Comparison of ENCODE assay signal across 31 cellular contexts in genomic region chr9:80320480-80320879, GRCh38.
DNase-seq lines count a peak whose midpoint lies in the region; ATAC-seq, FAIRE-seq and TF ChIP-seq lines count a peak whose summit lies in the region.
"Had no signal": no experiment of that assay in that cellular context is flagged by ENCODE, and none has a peak within 500 bp of the region (broad histone marks: within the 10 kb centered on the region; RNA-seq: fewer than 3 reads in every experiment).

No MANE protein-coding gene starts in this region.

- no peak for ATAC-seq in HepG2
- no peak for ATAC-seq in right lobe of liver
- ATAC-seq: GM12878, sciatic nerve had no signal

- intact Hi-C loops in HepG2 (cut with micrococcal nuclease; ENCODE audit: unreplicated experiment) = no loop called here
- intact Hi-C loops in right lobe of liver (cut with DNase I) = no loop called here

- TF ChIP-seq CTCF in HepG2 (CRISPR knock-in tag; IDR thresholded peaks at IDR 0.05) (no peak), right lobe of liver (IDR thresholded peaks at IDR 0.05) (no peak)

- POLR2A ChIA-PET in HepG2 (lab: Yijun Ruan, JAX) = no interaction called here

- H3K27ac ChIP-seq in HepG2 (ENCODE audit: extremely low read length, insufficient read depth, low read length) = no peak overlapping the region
- no peak overlapping the region for H3K27ac ChIP-seq in right lobe of liver
- H3K27ac ChIP-seq: 22Rv1, neural progenitor cell, SK-N-MC, testis had no signal

- H3K4me1 ChIP-seq in HepG2 (ENCODE audit: insufficient read depth, low read length) = no peaks in the 10 kb centered on the region
- no peaks in the 10 kb centered on the region for H3K4me1 ChIP-seq in right lobe of liver
- H3K4me1 ChIP-seq: HAP-1, testis had no signal

- H3K9ac ChIP-seq in HepG2 (ENCODE audit: insufficient read depth, low read depth, low read length) = no peak overlapping the region
- H3K9ac ChIP-seq: neural progenitor cell had no signal

- no peak for DNase-seq in HepG2 (ENCODE audit: low spot score)
- DNase-seq in right lobe of liver = no peak
- DNase-seq in dedifferentiated amniotic fluid mesenchymal stem cell (ENCODE audit: extremely low spot score) = peak; percentile 21
- DNase-seq in myocyte (ENCODE audit: low read depth) = peak; percentile 79
- no peak for DNase-seq in NCI-H82 treated with DMSO at 0.1 percent for 48 hours (lab: John Stamatoyannopoulos, UW; ENCODE audit: unreplicated experiment)
- no peak for DNase-seq in KBM-7
- DNase-seq in dermis blood vessel endothelial cell = no peak
- no peak for DNase-seq in ecto neural progenitor cell (ENCODE audit: low spot score)
- DNase-seq: activated CD4-positive, alpha-beta memory T cell treated with anti-CD3 and anti-CD28 coated beads, Interleukin-2, amount 10 ng/mL, durations not matched to agents 7 days and 5 days; activated CD4-positive, alpha-beta T cell treated with anti-CD3 and anti-CD28 coated beads for 1 hour; activated CD8-positive, alpha-beta memory T cell treated with anti-CD3 and anti-CD28 coated beads, Interleukin-2, amount 50 U/mL, for 48 hours; activated naive CD4-positive, alpha-beta T cell treated with anti-CD3 and anti-CD28 coated beads, Interleukin-2, amount 50 U/mL, for 16 hours; anterior cingulate cortex; central memory CD4-positive, alpha-beta T cell; head of caudate nucleus; KG1; NCI-H1417 treated with DMSO at 0.1 percent for 48 hours; NCI-H2081 treated with DMSO at 0.1 percent for 48 hours; NCI-H510A treated with DMSO at 0.1 percent for 48 hours; stimulated activated naive CD4-positive, alpha-beta T cell; testis had no signal

- no peak for TF ChIP-seq RAD21 in HepG2 (CRISPR knock-in tag; IDR thresholded peaks at IDR 0.05)

- H3K36me3 ChIP-seq in HepG2 (replicated peaks in 1 of 2; ENCODE audit: control insufficient read depth in 1 of 2, insufficient read depth in 2 of 2, low read length in 2 of 2) = no peaks in the 10 kb centered on the region
- no peaks in the 10 kb centered on the region for H3K36me3 ChIP-seq in right lobe of liver
- H3K36me3 ChIP-seq: HAP-1, neural progenitor cell had no signal

- in situ Hi-C loops in HepG2 (cut with HindIII; ENCODE audit: extremely low pct_ligation_motif_present, low pct_unique_long_range_greater_than_20kb) = no loop called here
- in situ Hi-C loops in KBM-7 (cut with MboI; ENCODE audit: low pct_unique_long_range_greater_than_20kb, low sequenced_read_pairs) = no loop called here

- CTCF ChIA-PET in HepG2 (lab: Yijun Ruan, JAX; ENCODE audit: low intra/inter-chr PET ratio, low total read pairs) = no interaction called here

- H3K27me3 ChIP-seq in HepG2 (ENCODE audit: control insufficient read depth in 1 of 2, insufficient read depth in 2 of 2, low read length in 2 of 2) (no peaks in the 10 kb centered on the region), right lobe of liver (no peaks in the 10 kb centered on the region)
- H3K27me3 ChIP-seq: neural progenitor cell, testis had no signal

- no peak for FAIRE-seq in HepG2 (lab: Jason Lieb, UNC)
- FAIRE-seq: endothelial cell of umbilical vein, GM12878, HTR-8/SVneo, urothelium cell line had no signal

- no peak for TF ChIP-seq POLR2A in HepG2 (IDR thresholded peaks at IDR 0.05; ENCODE audit: insufficient read depth in 1 of 2, low read depth in 2 of 2, low read length in 2 of 2)
- TF ChIP-seq POLR2A in right lobe of liver (IDR thresholded peaks at IDR 0.05) = no peak

- no peak for TF ChIP-seq EP300 in HepG2 (IDR thresholded peaks at IDR 0.05; ENCODE audit: low read depth in 2 of 2, low read length in 2 of 2)
- no peak for TF ChIP-seq EP300 in HepG2 (CRISPR knock-in tag; IDR thresholded peaks at IDR 0.05; ENCODE audit: borderline replicate concordance)

- no peak overlapping the region for H3K4me3 ChIP-seq in HepG2 (replicated peaks in 1 of 3; ENCODE audit: insufficient read depth in 1 of 3, low read depth in 2 of 3, low read length in 3 of 3)
- no peak overlapping the region for H3K4me3 ChIP-seq in right lobe of liver
- H3K4me3 ChIP-seq: GM12878, HAP-1, lung, neural progenitor cell, SK-N-MC, testis had no signal

- H3K9me3 ChIP-seq in HepG2 (ENCODE audit: low read length) (peaks cover 44% of the 10 kb centered on the region), right lobe of liver (no peaks in the 10 kb centered on the region)
- H3K9me3 ChIP-seq: HAP-1, testis had no signal

- WGBS in HepG2 (ENCODE audit: low lambda C conversion rate) = 13% methylated on average over 4 of the region's 4 CpGs
- 46% methylated on average over 4 of the region's 4 CpGs for WGBS in right lobe of liver (ENCODE audit: insufficient coverage, low coverage, low lambda C conversion rate, missing lambda C conversion rate)

- H3K4me2 ChIP-seq in HepG2 (ENCODE audit: low read depth, low read length) = no peak overlapping the region
- H3K4me2 ChIP-seq: neural progenitor cell had no signal

- H3K79me2 ChIP-seq in HepG2 (ENCODE audit: insufficient read depth, low read length) = no peaks in the 10 kb centered on the region

- no peak overlapping the region for H2AFZ ChIP-seq in HepG2 (ENCODE audit: low read length)
- H2AFZ ChIP-seq: neural progenitor cell had no signal

- H4K20me1 ChIP-seq in HepG2 (ENCODE audit: insufficient read depth, low read length) = no peaks in the 10 kb centered on the region

- BruUV-seq in HepG2 (replicated peaks; lab: Mats Ljungman, UMichigan) = no TSS peak

TF ChIP-seq in HepG2, 621 proteins besides CTCF, POLR2A, EP300 and RAD21:
- no peak for TF ChIP-seq ZNF12 (CRISPR knock-in tag; IDR thresholded peaks at IDR 0.05)
- peak; percentile 12; the same call in 1 of the 2 replicates for TF ChIP-seq ATF7 (IDR thresholded peaks at IDR 0.05)
- no peak for TF ChIP-seq ATF7 (CRISPR knock-in tag; IDR thresholded peaks at IDR 0.05)
- no peak for TF ChIP-seq HOXA3 (CRISPR knock-in tag; IDR thresholded peaks at IDR 0.05)
- no peak for TF ChIP-seq ZNF713 (CRISPR knock-in tag; IDR thresholded peaks at IDR 0.05)
- no peak for TF ChIP-seq ZMYM2 (CRISPR knock-in tag; IDR thresholded peaks at IDR 0.05)

Comparison
In these comparisons a context has a peak if more than half of its experiments do, and no peak if none do; other contexts are left out.
1. DNase-seq: peak in dedifferentiated amniotic fluid mesenchymal stem cell (single experiment) and myocyte (single experiment); none in HepG2 (single experiment), right lobe of liver (0 of 3), NCI-H82 treated with DMSO at 0.1 percent for 48 hours (single experiment), KBM-7 (single experiment), dermis blood vessel endothelial cell (single experiment) and ecto neural progenitor cell (single experiment).